Comparison of ENCODE assay signal across 23 cellular contexts in the genomic region with DNA sequence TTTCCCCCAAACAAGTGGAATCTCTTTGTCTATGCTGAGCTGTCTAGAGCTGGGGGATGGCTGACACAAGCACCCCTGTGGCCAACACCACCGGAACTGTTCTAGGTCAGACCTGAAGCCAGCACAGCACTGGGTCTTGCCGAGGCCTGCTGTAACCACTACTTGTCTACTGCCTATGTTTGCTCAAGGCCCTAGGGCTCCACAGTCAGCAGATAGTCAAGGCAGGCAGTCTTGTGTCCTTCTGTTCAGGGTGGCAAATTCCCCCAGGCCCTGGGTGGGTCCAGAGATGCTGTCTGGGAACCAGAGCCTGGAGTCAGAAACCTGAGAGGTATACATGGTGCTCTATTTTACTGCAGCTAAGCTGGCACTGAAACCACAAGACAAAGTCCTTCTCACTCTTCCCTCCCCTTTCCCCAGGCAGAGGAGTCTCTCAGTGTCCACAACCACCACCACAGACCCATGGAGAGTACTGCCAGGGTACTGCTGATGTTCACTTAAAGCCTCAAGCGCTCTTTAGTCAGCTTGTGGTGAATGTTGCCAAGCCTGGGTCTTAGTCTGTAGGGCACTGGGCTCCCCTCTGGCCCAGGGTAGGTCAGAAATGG.
"Had no signal": no experiment of that assay in that cellular context is flagged by ENCODE, and none has a peak within 500 bp of the region (broad histone marks: within the 10 kb centered on the region; RNA-seq: fewer than 3 reads in every experiment).

No MANE protein-coding gene starts in this region.

- H3K27me3 ChIP-seq: dorsolateral prefrontal cortex, esophagus muscularis mucosa, gastroesophageal sphincter, neutrophil, sigmoid colon, testis, tibial nerve had no signal

- H3K27me3 Mint-ChIP-seq: naive B cell; stimulated activated naive B cell treated with anti-CD40 and anti-IgM and Interleukin-4, amounts not matched to agents 10 μg/mL and 1 μg/mL and 100 μg/mL, for 72 hours; stimulated activated naive CD8-positive, alpha-beta T cell treated with anti-CD3 and anti-CD28 coated beads, Interleukin-15, amount 100 ng/mL, for 72 hours had no signal

- H3K4me3 ChIP-seq: dorsolateral prefrontal cortex, esophagus muscularis mucosa, gastroesophageal sphincter, left ventricle myocardium inferior, lung, sigmoid colon, skin epidermis, testis, tibial nerve had no signal

- H3K4me1 ChIP-seq: esophagus muscularis mucosa, gastroesophageal sphincter, sigmoid colon, testis, tibial nerve had no signal

- H3K4me3 Mint-ChIP-seq: stimulated activated naive B cell treated with anti-CD40 and anti-IgM and Interleukin-4, amounts not matched to agents 10 μg/mL and 1 μg/mL and 100 μg/mL, for 72 hours; stimulated activated naive CD8-positive, alpha-beta T cell treated with anti-CD3 and anti-CD28 coated beads, Interleukin-15, amount 100 ng/mL, for 72 hours had no signal

- DNase-seq: cortex of kidney; dorsolateral prefrontal cortex; effector CD8-positive, alpha-beta T cell; glutamatergic neuron; kidney; left cardiac atrium; left ventricle myocardium inferior; mesendoderm; naive B cell; sigmoid colon; stimulated activated CD4-positive, alpha-beta T cell treated with anti-CD3 and anti-CD28 coated beads, Interleukin-2, amount 100 ng/mL, for 24 hours; stimulated activated CD4-positive, alpha-beta T cell treated with anti-CD3 and anti-CD28 coated beads, Interleukin-4, amount 100 ng/mL, for 4 hours; stimulated activated naive B cell treated with anti-CD40 and anti-IgM and Interleukin-4, amounts not matched to agents 10 μg/mL and 1 μg/mL and 100 μg/mL, for 72 hours; stimulated activated naive CD8-positive, alpha-beta T cell treated with anti-CD3 and anti-CD28 coated beads, Interleukin-15, amount 100 ng/mL, for 72 hours; testis had no signal

- H3K9me3 ChIP-seq: gastroesophageal sphincter, neutrophil, sigmoid colon, testis had no signal

- H3K27ac ChIP-seq: dorsolateral prefrontal cortex, epithelial cell of prostate, esophagus muscularis mucosa, gastroesophageal sphincter, left ventricle myocardium inferior, neutrophil, sigmoid colon, skin epidermis, testis, tibial nerve had no signal

- FAIRE-seq: endometrium had no signal

- H3K36me3 ChIP-seq: esophagus muscularis mucosa, gastroesophageal sphincter, left ventricle myocardium inferior, neutrophil, sigmoid colon had no signal
